ENCODE assay signal across 20 cellular contexts in the genomic region with DNA sequence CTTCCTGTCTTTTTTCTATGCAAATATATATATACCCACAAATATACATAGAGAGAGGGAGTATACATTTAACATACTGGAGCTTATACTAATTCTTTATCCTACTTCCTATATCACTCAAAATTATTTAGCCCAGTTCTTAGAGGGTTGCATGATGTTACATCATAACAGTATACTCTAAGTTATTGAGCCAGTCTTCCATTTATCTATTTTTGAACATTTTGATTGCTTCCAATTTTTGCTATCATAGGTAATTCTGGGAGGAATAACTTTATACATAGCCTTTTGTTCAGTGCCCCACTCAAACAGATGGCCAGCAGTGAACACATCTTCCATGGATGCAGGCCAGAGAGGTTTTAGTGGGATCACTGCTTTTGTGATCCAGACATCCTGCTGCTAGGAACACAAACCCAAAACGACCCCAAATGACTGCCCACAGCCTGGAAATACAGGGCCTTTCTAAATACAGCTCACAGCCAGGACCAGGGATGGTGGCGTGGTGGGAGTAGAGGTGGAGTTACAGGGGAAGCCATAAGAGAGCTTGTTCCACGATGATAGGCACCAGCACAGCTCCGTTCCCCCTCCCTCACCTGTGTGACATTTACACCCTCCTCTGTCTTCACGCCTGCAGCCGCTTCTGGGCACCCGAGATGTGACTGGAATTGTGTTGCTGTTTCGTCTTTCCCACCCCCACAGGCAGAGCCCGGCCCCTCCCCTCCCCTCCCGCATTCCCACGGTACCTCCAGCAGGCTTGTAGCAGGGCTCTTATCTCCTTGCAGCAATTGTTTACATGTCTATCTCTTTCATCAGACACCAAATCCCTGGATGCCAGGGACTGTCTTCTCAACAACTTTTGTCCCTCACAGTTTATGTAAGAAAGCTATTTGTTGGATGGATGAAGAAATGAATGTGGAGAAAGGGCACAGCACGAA. TPM values are rescaled to one million over a fixed set of nuclear protein-coding genes. Genes with fewer than 3 reads are reported as not detected.
DNase-seq lines count a peak whose midpoint lies in the region; ATAC-seq, FAIRE-seq and TF ChIP-seq lines count a peak whose summit lies in the region.
"Had no signal": no experiment of that assay in that cellular context is flagged by ENCODE, and none has a peak within 500 bp of the region (broad histone marks: within the 10 kb centered on the region; RNA-seq: fewer than 3 reads in every experiment).

No MANE protein-coding gene starts in this region.

- intact Hi-C loops in HepG2 (cut with micrococcal nuclease; ENCODE audit: unreplicated experiment), result no loop called here

- no peak for TF ChIP-seq CTCF in choroid plexus epithelial cell (conservative IDR thresholded peaks at IDR 0.05; ENCODE audit: low read depth, low read length)
- TF ChIP-seq CTCF in HepG2 (CRISPR knock-in tag; IDR thresholded peaks at IDR 0.05), result no peak

- H3K9ac ChIP-seq in HepG2 (ENCODE audit: insufficient read depth, low read depth, low read length), result no peak overlapping the region
- H3K9ac ChIP-seq: KMS-11 had no signal

- H3K4me3 ChIP-seq in choroid plexus epithelial cell (ENCODE audit: low read depth, low read length), result no peak overlapping the region
- H3K4me3 ChIP-seq in HepG2 (replicated peaks in 1 of 3; ENCODE audit: insufficient read depth in 1 of 3, low read depth in 2 of 3, low read length in 3 of 3), result no peak overlapping the region
- no peak overlapping the region for H3K4me3 ChIP-seq in effector memory CD4-positive, alpha-beta T cell (ENCODE audit: insufficient read depth, low read depth, low read length, poor library complexity, severe bottlenecking)
- H3K4me3 ChIP-seq: heart left ventricle had no signal

- H3K27me3 ChIP-seq in HepG2 (ENCODE audit: control insufficient read depth in 1 of 2, insufficient read depth in 2 of 2, low read length in 2 of 2), result no peaks in the 10 kb centered on the region
- H3K27me3 ChIP-seq in effector memory CD4-positive, alpha-beta T cell (replicated peaks; ENCODE audit: control insufficient read depth, insufficient read depth, low read length, poor library complexity, severe bottlenecking), result no peaks in the 10 kb centered on the region
- H3K27me3 ChIP-seq: heart left ventricle had no signal

- WGBS in HepG2 (ENCODE audit: low lambda C conversion rate), result 0% methylated on average over 10 of the region's 12 CpGs

- H3K79me2 ChIP-seq in HepG2 (ENCODE audit: insufficient read depth, low read length), result no peaks in the 10 kb centered on the region

- H3K27ac ChIP-seq in HepG2 (ENCODE audit: extremely low read length, insufficient read depth, low read length), result no peak overlapping the region
- H3K27ac ChIP-seq in effector memory CD4-positive, alpha-beta T cell (ENCODE audit: insufficient read depth, low read length, poor library complexity, severe bottlenecking), result no peak overlapping the region
- H3K27ac ChIP-seq: heart left ventricle, KMS-11 had no signal

- H3K4me1 ChIP-seq in HepG2 (ENCODE audit: insufficient read depth, low read length), result peaks cover 36% of the 10 kb centered on the region
- no peaks in the 10 kb centered on the region for H3K4me1 ChIP-seq in effector memory CD4-positive, alpha-beta T cell (ENCODE audit: control insufficient read depth, insufficient read depth, low read length, poor library complexity, severe bottlenecking)

- FAIRE-seq in HepG2 (lab: Jason Lieb, UNC), result peak; percentile 58
- FAIRE-seq: astrocyte had no signal

- POLR2A ChIA-PET in HepG2 (lab: Yijun Ruan, JAX), result interaction anchor here (1.2 to 2.8 kb wide), 2 partner anchors 12 to 30 kb away, joined by 3 to 11 read pairs; partner anchors contain the start of gene HDAC7

- no peaks in the 10 kb centered on the region for H4K20me1 ChIP-seq in HepG2 (ENCODE audit: insufficient read depth, low read length)

- peak; percentile 10 for DNase-seq in activated effector memory CD4-positive, alpha-beta T cell treated with anti-CD3 and anti-CD28 coated beads, Interleukin-2, amount 50 U/mL, for 16 hours
- no peak for DNase-seq in activated effector memory CD4-positive, alpha-beta T cell treated with Interleukin-2 at 50 U/mL for 16 hours
- peak; percentile 57 for DNase-seq in choroid plexus epithelial cell (ENCODE audit: low read depth)
- peak; percentile 58 for DNase-seq in HepG2 (ENCODE audit: low spot score)
- DNase-seq in dedifferentiated amniotic fluid mesenchymal stem cell (ENCODE audit: extremely low spot score), result no peak
- DNase-seq in SW480 (ENCODE audit: low spot score), result no peak
- DNase-seq in Ammon's horn (ENCODE audit: low spot score), result no peak
- no peak for DNase-seq in effector memory CD4-positive, alpha-beta T cell
- DNase-seq: activated CD4-positive, alpha-beta T cell treated with anti-CD3 and anti-CD28 coated beads for 1 hour; cerebellar nuclear complex; effector memory CD8-positive, alpha-beta T cell; GDM1; heart left ventricle; mammary epithelial cell; MV-4-11; naive thymus-derived CD8-positive, alpha-beta T cell; NCI-H1930; NCI-H446 had no signal

- no peak for TF ChIP-seq RAD21 in HepG2 (CRISPR knock-in tag; IDR thresholded peaks at IDR 0.05)

- no TSS peak for BruUV-seq in HepG2 (replicated peaks; lab: Mats Ljungman, UMichigan)

- no peaks in the 10 kb centered on the region for H3K36me3 ChIP-seq in HepG2 (replicated peaks in 1 of 2; ENCODE audit: control insufficient read depth in 1 of 2, insufficient read depth in 2 of 2, low read length in 2 of 2)
- no peaks in the 10 kb centered on the region for H3K36me3 ChIP-seq in effector memory CD4-positive, alpha-beta T cell (ENCODE audit: control insufficient read depth, insufficient read depth, low read length)

- H2AFZ ChIP-seq in HepG2 (ENCODE audit: low read length), result no peak overlapping the region

- no peak for TF ChIP-seq POLR2A in HepG2 (IDR thresholded peaks at IDR 0.05; ENCODE audit: insufficient read depth in 1 of 2, low read depth in 2 of 2, low read length in 2 of 2)

- peak overlapping the region; percentile 76 for H3K4me2 ChIP-seq in HepG2 (ENCODE audit: low read depth, low read length)
- H3K4me2 ChIP-seq: KMS-11 had no signal

- CTCF ChIA-PET in HepG2 (lab: Yijun Ruan, JAX; ENCODE audit: low intra/inter-chr PET ratio, low total read pairs), result no interaction called here

- TF ChIP-seq EP300 in HepG2 (IDR thresholded peaks at IDR 0.05; ENCODE audit: low read depth in 2 of 2, low read length in 2 of 2), result no peak
- no peak for TF ChIP-seq EP300 in HepG2 (CRISPR knock-in tag; IDR thresholded peaks at IDR 0.05; ENCODE audit: borderline replicate concordance)

- peak; percentile 49 for ATAC-seq in HepG2
- ATAC-seq: effector memory CD8-positive, alpha-beta T cell; heart left ventricle; naive thymus-derived CD8-positive, alpha-beta T cell had no signal

- H3K9me3 ChIP-seq in HepG2 (ENCODE audit: low read length), result no peaks in the 10 kb centered on the region
- no peaks in the 10 kb centered on the region for H3K9me3 ChIP-seq in effector memory CD4-positive, alpha-beta T cell (ENCODE audit: control insufficient read depth, low read length)
- H3K9me3 ChIP-seq: heart left ventricle had no signal

- in situ Hi-C loops in HepG2 (cut with HindIII; ENCODE audit: extremely low pct_ligation_motif_present, low pct_unique_long_range_greater_than_20kb), result no loop called here

RNA-seq across cellular contexts. Expression of gene HDAC7, which starts 30.7 kb away (rescaled TPM):
- total RNA-seq in HepG2 (2016; rRNA removed; fragmentation: Illumina TruSeq; extraction: Trizol), result 3.7 and 4.6 TPM in 2 replicates
- 1.5 and 2.7 TPM in 2 replicates for total RNA-seq in HepG2 (2016; cell fraction: cytosol; rRNA removed; fragmentation: Illumina TruSeq; extraction: Trizol; ENCODE audit: low read depth)
- 3.3 and 5.0 TPM in 2 replicates for total RNA-seq in HepG2 (2016; cell fraction: insoluble cytoplasmic fraction; rRNA removed; fragmentation: Illumina TruSeq; extraction: Trizol)
- total RNA-seq in HepG2 (2016; cell fraction: membrane; rRNA removed; fragmentation: Illumina TruSeq; extraction: Trizol), result 4.5 and 5.3 TPM in 2 replicates
- total RNA-seq in HepG2 (2016; cell fraction: nucleus; rRNA removed; fragmentation: Illumina TruSeq; extraction: Trizol), result 5.2 and 5.6 TPM in 2 replicates
- polyA plus RNA-seq in HepG2 (2011; rRNA removed), result 8.5 and 10.8 TPM in 2 replicates
- polyA plus RNA-seq in HepG2 (2011; cell fraction: cytosol; rRNA removed), result 3.4 and 5.9 TPM in 2 replicates
- polyA plus RNA-seq in HepG2 (2011; cell fraction: nucleus; rRNA removed), result 44.6 and 61.9 TPM in 2 replicates
- polyA plus RNA-seq in HepG2 (2012), result 3.9 and 6.2 TPM in 2 replicates
- 1.6 and 1.8 TPM in 2 replicates for polyA plus RNA-seq in HepG2 (2016; cell fraction: cytosol; fragmentation: Illumina TruSeq; extraction: Trizol; ENCODE audit: low read depth)
- polyA plus RNA-seq in HepG2 (2016; cell fraction: insoluble cytoplasmic fraction; fragmentation: Illumina TruSeq; extraction: Trizol; ENCODE audit: low read depth), result 7.3 and 8.0 TPM in 2 replicates
- polyA plus RNA-seq in HepG2 (2016; cell fraction: membrane; fragmentation: Illumina TruSeq; extraction: Trizol; ENCODE audit: low read depth), result 5.0 and 6.0 TPM in 2 replicates
- polyA plus RNA-seq in HepG2 (2016; cell fraction: nucleus; fragmentation: Illumina TruSeq; extraction: Trizol; ENCODE audit: insufficient read depth, low read depth), result 15.8 and 16.2 TPM in 2 replicates
- polyA minus RNA-seq in HepG2 (2011; rRNA and poly(A)+ RNA removed; ENCODE audit: low replicate concordance), result 11.8 and 35.8 TPM in 2 replicates
- polyA minus RNA-seq in HepG2 (2011; cell fraction: cytosol; rRNA and poly(A)+ RNA removed), result 2.3 and 4.6 TPM in 2 replicates
- polyA minus RNA-seq in HepG2 (2011; cell fraction: nucleus; rRNA and poly(A)+ RNA removed), result 6.8 and 9.5 TPM in 2 replicates

RNA-seq across cellular contexts. Expression of gene VDR, which starts 54.4 kb away (rescaled TPM):
- 0.21 and 0.33 TPM in 2 replicates for total RNA-seq in HepG2 (2016; rRNA removed; fragmentation: Illumina TruSeq; extraction: Trizol)
- 0.09 TPM in 1 of 2 replicates, not detected in the other for total RNA-seq in HepG2 (2016; cell fraction: cytosol; rRNA removed; fragmentation: Illumina TruSeq; extraction: Trizol; ENCODE audit: low read depth)
- total RNA-seq in HepG2 (2016; cell fraction: insoluble cytoplasmic fraction; rRNA removed; fragmentation: Illumina TruSeq; extraction: Trizol), result 0.40 and 0.52 TPM in 2 replicates
- total RNA-seq in HepG2 (2016; cell fraction: membrane; rRNA removed; fragmentation: Illumina TruSeq; extraction: Trizol), result 0.14 and 0.22 TPM in 2 replicates
- total RNA-seq in HepG2 (2016; cell fraction: nucleus; rRNA removed; fragmentation: Illumina TruSeq; extraction: Trizol), result 0.16 and 0.25 TPM in 2 replicates
- 0.08 and 0.13 TPM in 2 replicates for polyA plus RNA-seq in HepG2 (2011; rRNA removed)
- polyA plus RNA-seq in HepG2 (2011; cell fraction: cytosol; rRNA removed), result 0.04 and 0.09 TPM in 2 replicates
- polyA plus RNA-seq in HepG2 (2011; cell fraction: nucleus; rRNA removed), result 0.10 and 0.21 TPM in 2 replicates
- 0.08 and 0.35 TPM in 2 replicates for polyA plus RNA-seq in HepG2 (2012)
- polyA plus RNA-seq in HepG2 (2016; cell fraction: cytosol; fragmentation: Illumina TruSeq; extraction: Trizol; ENCODE audit: low read depth), result not detected in 2 replicates
- 0.24 and 0.36 TPM in 2 replicates for polyA plus RNA-seq in HepG2 (2016; cell fraction: insoluble cytoplasmic fraction; fragmentation: Illumina TruSeq; extraction: Trizol; ENCODE audit: low read depth)
- polyA plus RNA-seq in HepG2 (2016; cell fraction: membrane; fragmentation: Illumina TruSeq; extraction: Trizol; ENCODE audit: low read depth), result 0.03 and 0.12 TPM in 2 replicates
- polyA plus RNA-seq in HepG2 (2016; cell fraction: nucleus; fragmentation: Illumina TruSeq; extraction: Trizol; ENCODE audit: insufficient read depth, low read depth), result 0.48 and 0.64 TPM in 2 replicates
- 0.16 and 12.3 TPM in 2 replicates for polyA minus RNA-seq in HepG2 (2011; rRNA and poly(A)+ RNA removed; ENCODE audit: low replicate concordance)
- polyA minus RNA-seq in HepG2 (2011; cell fraction: cytosol; rRNA and poly(A)+ RNA removed), result not detected in 2 replicates
- polyA minus RNA-seq in HepG2 (2011; cell fraction: nucleus; rRNA and poly(A)+ RNA removed), result 0.13 and 0.25 TPM in 2 replicates
- polyA plus RNA-seq: naive thymus-derived CD8-positive, alpha-beta T cell had no signal

Comparison
In these comparisons a context has a peak if more than half of its experiments do, and no peak if none do; other contexts are left out.
1. DNase-seq: peak in activated effector memory CD4-positive, alpha-beta T cell treated with anti-CD3 and anti-CD28 coated beads, Interleukin-2, amount 50 U/mL, for 16 hours (single experiment), choroid plexus epithelial cell (single experiment) and HepG2 (single experiment); none in activated effector memory CD4-positive, alpha-beta T cell treated with Interleukin-2 at 50 U/mL for 16 hours (single experiment), dedifferentiated amniotic fluid mesenchymal stem cell (single experiment), SW480 (single experiment), Ammon's horn (single experiment) and effector memory CD4-positive, alpha-beta T cell (0 of 3).